Comparison of ENCODE assay signal across 13 cellular contexts in the genomic region with DNA sequence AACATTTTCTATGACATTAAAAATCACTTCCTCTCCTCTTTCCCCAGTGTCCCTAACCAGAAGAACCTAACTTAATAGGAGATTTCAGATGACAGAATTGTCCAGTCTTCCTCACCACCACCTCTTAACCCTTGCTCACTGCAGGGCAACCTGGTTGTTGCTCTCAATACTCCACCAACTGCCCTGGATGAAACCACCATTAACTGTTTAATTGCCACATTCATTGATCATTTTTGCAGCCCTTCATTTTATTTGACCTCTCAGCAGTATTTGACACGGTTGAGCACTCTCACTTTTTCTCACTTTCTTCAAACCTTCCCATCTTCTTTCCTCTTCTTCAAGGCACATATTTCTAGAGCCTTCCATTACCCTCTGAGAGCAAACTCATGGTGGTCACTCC.
"Had no signal": no experiment of that assay in that cellular context is flagged by ENCODE, and none has a peak within 500 bp of the region (broad histone marks: within the 10 kb centered on the region; RNA-seq: fewer than 3 reads in every experiment).

No MANE protein-coding gene starts in this region.

- ATAC-seq: activated T-helper 17 cell treated with anti-CD3 and anti-CD28 coated beads, Interleukin-2, amount 50 U/mL, for 72 hours had no signal

- H3K9me3 Mint-ChIP-seq: activated naive CD4-positive, alpha-beta T cell treated with anti-CD3 and anti-CD28 coated beads for 36 hours; activated T-helper 17 cell treated with anti-CD3 and anti-CD28 coated beads, Interleukin-2, amount 50 U/mL, for 72 hours; nephron progenitor cell had no signal

- H3K9me3 ChIP-seq: colonic mucosa, transverse colon had no signal

- H3K27me3 Mint-ChIP-seq: activated T-helper 17 cell treated with anti-CD3 and anti-CD28 coated beads, Interleukin-2, amount 50 U/mL, for 72 hours had no signal

- H3K4me3 ChIP-seq: colonic mucosa, SK-N-MC, transverse colon had no signal

- H3K36me3 ChIP-seq: colonic mucosa, transverse colon had no signal

- H3K4me1 ChIP-seq: colonic mucosa had no signal

- DNase-seq: activated CD4-positive, alpha-beta T cell treated with anti-CD3 and anti-CD28 coated beads, Interleukin-2, amount 50 U/mL, for 1 hour; activated CD4-positive, CD25-positive, alpha-beta regulatory T cell; activated naive CD4-positive, alpha-beta T cell treated with anti-CD3 and anti-CD28 coated beads for 36 hours; activated T-cell treated with anti-CD3 and anti-CD28 coated beads for 4 hours; colonic mucosa; effector CD8-positive, alpha-beta T cell; erythroblast; mesenchymal stem cell; nephron progenitor cell; T-helper 2 cell; transverse colon had no signal

- H3K27ac Mint-ChIP-seq: activated naive CD4-positive, alpha-beta T cell treated with anti-CD3 and anti-CD28 coated beads for 36 hours; activated T-helper 17 cell treated with anti-CD3 and anti-CD28 coated beads, Interleukin-2, amount 50 U/mL, for 72 hours had no signal

- H3K27me3 ChIP-seq: colonic mucosa, transverse colon had no signal

- H3K4me3 Mint-ChIP-seq: activated naive CD4-positive, alpha-beta T cell treated with anti-CD3 and anti-CD28 coated beads for 36 hours; activated T-helper 17 cell treated with anti-CD3 and anti-CD28 coated beads, Interleukin-2, amount 50 U/mL, for 72 hours; nephron progenitor cell had no signal

- H3K27ac ChIP-seq: colonic mucosa, SK-N-MC had no signal
